ENCODE assay signal across 1 cellular context in genomic region chr11:44372989-44373388, GRCh38.
TF ChIP-seq lines count a peak whose summit lies in the region.

No MANE protein-coding gene starts in this region.

TF ChIP-seq in WTC11, 78 proteins besides CTCF, POLR2A, EP300 and RAD21 (continued from another document):
- TF ChIP-seq E2F5 (CRISPR knock-in tag; IDR thresholded peaks at IDR 0.05), result no peak
- TF ChIP-seq ZNF219 (CRISPR knock-in tag; IDR thresholded peaks at IDR 0.05; ENCODE audit: borderline replicate concordance), result no peak
